ENCODE assay signal across 8 cellular contexts in the genomic region with DNA sequence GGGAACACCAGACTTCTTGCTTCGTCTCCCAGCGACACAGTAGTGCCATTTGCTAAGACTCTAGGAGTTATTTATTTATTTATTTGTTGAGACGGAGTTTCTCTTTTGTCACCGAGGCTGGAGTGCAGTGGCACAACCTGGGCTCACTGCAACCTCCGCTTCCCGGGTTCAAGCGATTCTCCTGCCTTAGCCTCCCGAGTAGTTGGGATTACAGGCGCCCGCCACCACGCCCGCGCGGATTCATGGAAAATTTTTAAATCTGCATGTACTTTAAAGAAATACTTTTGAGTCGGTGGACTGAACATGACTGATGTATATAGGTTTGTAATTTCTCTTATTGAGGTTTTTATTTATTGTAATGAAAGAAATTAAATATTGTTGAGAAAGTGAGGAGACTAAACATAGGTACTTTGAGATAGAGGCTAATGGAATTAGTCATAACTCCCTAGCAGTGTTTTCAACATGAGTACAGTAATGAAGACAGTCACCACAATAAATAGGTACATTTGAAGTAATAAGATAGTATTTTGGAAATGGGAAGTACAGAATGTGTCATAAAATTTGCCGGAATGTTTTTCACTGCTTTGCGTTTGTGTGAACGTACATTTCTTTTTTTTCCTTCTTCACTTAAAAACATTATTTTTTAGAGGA. TPM values are rescaled to one million over a fixed set of nuclear protein-coding genes. Genes with fewer than 3 reads are reported as not detected.
A peak's percentile ranks its signal among the peaks of the same experiment; 100 is the strongest.
DNase-seq lines count a peak whose midpoint lies in the region; ATAC-seq and TF ChIP-seq lines count a peak whose summit lies in the region.

No MANE protein-coding gene starts in this region.

- H3K4me1 ChIP-seq in HCT116 (ENCODE audit: control insufficient read depth in 1 of 2, insufficient read depth in 2 of 2, low read length in 2 of 2) (peaks cover 0 to 12% of the 10 kb centered on the region in 2 experiments; a peak in 2 of 4 replicates), smooth muscle cell (ENCODE audit: low read depth) (peaks cover 9% of the 10 kb centered on the region)

- H3F3A ChIP-seq in smooth muscle cell (ENCODE audit: low read depth), result no peaks in the 10 kb centered on the region

- 53% methylated on average over 18 of the region's 18 CpGs for WGBS in smooth muscle cell (ENCODE audit: low lambda C conversion rate)

- CTCF ChIA-PET in HCT116 (lab: Charles Lee), result no interaction called here

- ATAC-seq in HCT116 (peak; percentile 2; the same call in 1 of the 2 replicates), left ventricle myocardium superior (peak; percentile 15), HG02571 (IDR thresholded peaks at IDR 0.05; ENCODE audit: unreplicated experiment) (no peak), HG03521 (IDR thresholded peaks at IDR 0.05; ENCODE audit: unreplicated experiment) (no peak)

- POLR2A ChIA-PET in HCT116 (lab: Charles Lee), result no interaction called here

- BruUV-seq in HCT116 (replicated peaks; lab: Mats Ljungman, UMichigan), result no TSS peak

- no peaks in the 10 kb centered on the region for H3K9me3 ChIP-seq in HCT116 (ENCODE audit: control insufficient read depth in 1 of 2, insufficient read depth in 1 of 2, low read depth in 1 of 2, low read length in 2 of 2)
- no peaks in the 10 kb centered on the region for H3K9me3 ChIP-seq in smooth muscle cell (replicated peaks; ENCODE audit: low read depth)

- TF ChIP-seq RAD21 in HCT116 (IDR thresholded peaks at IDR 0.05; ENCODE audit: low read depth), result no peak

- peak overlapping the region; percentile 89 for H3K27ac ChIP-seq in HCT116 (ENCODE audit: low read depth, low read length)
- peak overlapping the region; percentile 90 for H3K27ac ChIP-seq in VCaP
- no peak overlapping the region for H3K27ac ChIP-seq in smooth muscle cell (ENCODE audit: low read depth)

- H3K9me2 ChIP-seq in HCT116 (ENCODE audit: insufficient read depth), result no peaks in the 10 kb centered on the region

- H3K36me3 ChIP-seq in HCT116 (ENCODE audit: control insufficient read depth in 1 of 2, insufficient read depth in 2 of 2, low read length in 2 of 2) (no peaks in the 10 kb centered on the region), smooth muscle cell (ENCODE audit: low read depth) (no peaks in the 10 kb centered on the region)

- TF ChIP-seq CTCF in HCT116 (IDR thresholded peaks at IDR 0.05 in 2 of 3, conservative IDR thresholded peaks at IDR 0.05 in 1 of 3; ENCODE audit: borderline replicate concordance in 1 of 3, insufficient read depth in 1 of 3, low read depth in 2 of 3, low read length in 2 of 3), result no peak
- TF ChIP-seq CTCF in VCaP (conservative IDR thresholded peaks at IDR 0.05), result no peak
- TF ChIP-seq CTCF in smooth muscle cell (IDR thresholded peaks at IDR 0.05; ENCODE audit: borderline replicate concordance, insufficient read depth, poor library complexity, severe bottlenecking), result no peak

- H4K20me1 ChIP-seq in HCT116 (ENCODE audit: insufficient read depth) (0 out of 2 replicates have a peak, but pooled peaks cover 3% of the 10 kb centered on the region), smooth muscle cell (ENCODE audit: low read depth) (peaks cover 44% of the 10 kb centered on the region)

- intact Hi-C loops in HCT116 (cut with micrococcal nuclease), result no loop called here
- intact Hi-C loops in left ventricle myocardium superior (cut with micrococcal nuclease), result no loop called here

- no peak for TF ChIP-seq POLR2A in HCT116 (IDR thresholded peaks at IDR 0.05; ENCODE audit: borderline replicate concordance, extremely low read depth, insufficient read depth, insufficient read length)

- H3K79me2 ChIP-seq in HCT116 (ENCODE audit: insufficient read depth, low read length) (peaks cover 58% of the 10 kb centered on the region), smooth muscle cell (ENCODE audit: low read depth) (peaks cover 39% of the 10 kb centered on the region)

- H3K9ac ChIP-seq in HCT116 (ENCODE audit: low read length) (peak overlapping the region; percentile 96), smooth muscle cell (ENCODE audit: low read depth) (peak overlapping the region; percentile 84)

- H3K4me2 ChIP-seq in HCT116 (ENCODE audit: low read length) (peak overlapping the region; percentile 90), smooth muscle cell (peak overlapping the region; percentile 95)

- RAD21 ChIA-PET in HCT116 (lab: Charles Lee; ENCODE audit: low non-redundant PET in 1 of 2, low total read pairs in 2 of 2, uncharacterized antibody in 2 of 2, unreplicated experiment in 2 of 2), result no interaction called here

- no peak for DNase-seq in HCT116 (ENCODE audit: low read depth, low spot score)
- DNase-seq in left ventricle myocardium superior, result no peak
- no peak for DNase-seq in smooth muscle cell (lab: John Stamatoyannopoulos, UW; ENCODE audit: unreplicated experiment)
- DNase-seq in SKM-1 (lab: John Stamatoyannopoulos, UW; ENCODE audit: unreplicated experiment), result no peak
- DNase-seq in activated effector memory CD4-positive, alpha-beta T cell treated with Interleukin-2 at 50 U/mL for 16 hours, result no peak

- H3K4me3 ChIP-seq in HCT116 (replicated peaks in 1 of 2; ENCODE audit: low read depth in 1 of 2, low read length in 2 of 2) (peak overlapping the region; percentile 81 to 96), smooth muscle cell (peak overlapping the region; percentile 87)

- no peak overlapping the region for H2AFZ ChIP-seq in HCT116 (ENCODE audit: low read depth, low read length, poor library complexity, severe bottlenecking)
- H2AFZ ChIP-seq in smooth muscle cell (ENCODE audit: low read depth), result peak overlapping the region; percentile 97

- H3K27me3 ChIP-seq in HCT116 (ENCODE audit: insufficient read depth, low read length) (no peaks in the 10 kb centered on the region), smooth muscle cell (ENCODE audit: low read depth) (no peaks in the 10 kb centered on the region)

TF ChIP-seq in HCT116, 20 proteins besides CTCF, POLR2A, EP300 and RAD21:
- no peak for TF ChIP-seq EZH2 (IDR thresholded peaks at IDR 0.05)
- TF ChIP-seq ELF1 (IDR thresholded peaks at IDR 0.05; ENCODE audit: borderline replicate concordance, low read depth), result no peak
- no peak for TF ChIP-seq SP1 (IDR thresholded peaks at IDR 0.05; ENCODE audit: low read depth)
- no peak for TF ChIP-seq TCF7L2 (IDR thresholded peaks at IDR 0.05; ENCODE audit: borderline replicate concordance, extremely low read depth, insufficient read depth, insufficient read length)
- TF ChIP-seq JUND (IDR thresholded peaks at IDR 0.05), result no peak
- no peak for TF ChIP-seq POLR2AphosphoS5 (IDR thresholded peaks at IDR 0.05; ENCODE audit: low read depth, low read length)
- no peak for TF ChIP-seq FOSL1 (IDR thresholded peaks at IDR 0.05; ENCODE audit: low read depth)
- TF ChIP-seq, protein P1, sequence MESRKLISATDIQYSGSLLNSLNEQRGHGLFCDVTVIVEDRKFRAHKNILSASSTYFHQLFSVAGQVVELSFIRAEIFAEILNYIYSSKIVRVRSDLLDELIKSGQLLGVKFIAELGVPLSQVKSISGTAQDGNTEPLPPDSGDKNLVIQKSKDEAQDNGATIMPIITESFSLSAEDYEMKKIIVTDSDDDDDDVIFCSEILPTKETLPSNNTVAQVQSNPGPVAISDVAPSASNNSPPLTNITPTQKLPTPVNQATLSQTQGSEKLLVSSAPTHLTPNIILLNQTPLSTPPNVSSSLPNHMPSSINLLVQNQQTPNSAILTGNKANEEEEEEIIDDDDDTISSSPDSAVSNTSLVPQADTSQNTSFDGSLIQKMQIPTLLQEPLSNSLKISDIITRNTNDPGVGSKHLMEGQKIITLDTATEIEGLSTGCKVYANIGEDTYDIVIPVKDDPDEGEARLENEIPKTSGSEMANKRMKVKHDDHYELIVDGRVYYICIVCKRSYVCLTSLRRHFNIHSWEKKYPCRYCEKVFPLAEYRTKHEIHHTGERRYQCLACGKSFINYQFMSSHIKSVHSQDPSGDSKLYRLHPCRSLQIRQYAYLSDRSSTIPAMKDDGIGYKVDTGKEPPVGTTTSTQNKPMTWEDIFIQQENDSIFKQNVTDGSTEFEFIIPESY (IDR thresholded peaks at IDR 0.05; ENCODE audit: extremely low read depth, insufficient replicate concordance, low read length), result no peak
- TF ChIP-seq ZFX (IDR thresholded peaks at IDR 0.05), result no peak
- no peak for TF ChIP-seq CBX3 (IDR thresholded peaks at IDR 0.05; ENCODE audit: low read depth)
- TF ChIP-seq, protein P2, sequence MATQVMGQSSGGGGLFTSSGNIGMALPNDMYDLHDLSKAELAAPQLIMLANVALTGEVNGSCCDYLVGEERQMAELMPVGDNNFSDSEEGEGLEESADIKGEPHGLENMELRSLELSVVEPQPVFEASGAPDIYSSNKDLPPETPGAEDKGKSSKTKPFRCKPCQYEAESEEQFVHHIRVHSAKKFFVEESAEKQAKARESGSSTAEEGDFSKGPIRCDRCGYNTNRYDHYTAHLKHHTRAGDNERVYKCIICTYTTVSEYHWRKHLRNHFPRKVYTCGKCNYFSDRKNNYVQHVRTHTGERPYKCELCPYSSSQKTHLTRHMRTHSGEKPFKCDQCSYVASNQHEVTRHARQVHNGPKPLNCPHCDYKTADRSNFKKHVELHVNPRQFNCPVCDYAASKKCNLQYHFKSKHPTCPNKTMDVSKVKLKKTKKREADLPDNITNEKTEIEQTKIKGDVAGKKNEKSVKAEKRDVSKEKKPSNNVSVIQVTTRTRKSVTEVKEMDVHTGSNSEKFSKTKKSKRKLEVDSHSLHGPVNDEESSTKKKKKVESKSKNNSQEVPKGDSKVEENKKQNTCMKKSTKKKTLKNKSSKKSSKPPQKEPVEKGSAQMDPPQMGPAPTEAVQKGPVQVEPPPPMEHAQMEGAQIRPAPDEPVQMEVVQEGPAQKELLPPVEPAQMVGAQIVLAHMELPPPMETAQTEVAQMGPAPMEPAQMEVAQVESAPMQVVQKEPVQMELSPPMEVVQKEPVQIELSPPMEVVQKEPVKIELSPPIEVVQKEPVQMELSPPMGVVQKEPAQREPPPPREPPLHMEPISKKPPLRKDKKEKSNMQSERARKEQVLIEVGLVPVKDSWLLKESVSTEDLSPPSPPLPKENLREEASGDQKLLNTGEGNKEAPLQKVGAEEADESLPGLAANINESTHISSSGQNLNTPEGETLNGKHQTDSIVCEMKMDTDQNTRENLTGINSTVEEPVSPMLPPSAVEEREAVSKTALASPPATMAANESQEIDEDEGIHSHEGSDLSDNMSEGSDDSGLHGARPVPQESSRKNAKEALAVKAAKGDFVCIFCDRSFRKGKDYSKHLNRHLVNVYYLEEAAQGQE (IDR thresholded peaks at IDR 0.05; ENCODE audit: low read depth), result no peak
- TF ChIP-seq, protein P3, sequence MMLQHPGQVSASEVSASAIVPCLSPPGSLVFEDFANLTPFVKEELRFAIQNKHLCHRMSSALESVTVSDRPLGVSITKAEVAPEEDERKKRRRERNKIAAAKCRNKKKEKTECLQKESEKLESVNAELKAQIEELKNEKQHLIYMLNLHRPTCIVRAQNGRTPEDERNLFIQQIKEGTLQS (IDR thresholded peaks at IDR 0.05), result no peak
- no peak for TF ChIP-seq EZH2phosphoT487 (IDR thresholded peaks at IDR 0.05; ENCODE audit: borderline replicate concordance)
- no peak for TF ChIP-seq CEBPB (IDR thresholded peaks at IDR 0.05; ENCODE audit: low read depth)

RNA-seq across cellular contexts. Expression of a gene that starts 1.0 kb away (rescaled TPM):
- total RNA-seq in HCT116 (2021; ENCODE audit: unreplicated experiment) (38.9 TPM), left ventricle myocardium superior (55.4 TPM), smooth muscle cell (27.7 and 36.2 TPM in 2 replicates)
- polyA plus RNA-seq in HCT116 (2012), result 30.0 and 42.3 TPM in 2 replicates
- 39.2 and 41.3 TPM in 2 replicates for polyA plus RNA-seq in smooth muscle cell

Comparison
In these comparisons a context has a peak if more than half of its experiments do, and no peak if none do; other contexts are left out.
1. ATAC-seq: peak in HCT116 (single experiment) and left ventricle myocardium superior (single experiment); none in HG02571 (single experiment) and HG03521 (single experiment).